In genomic region chr22:18059473-18059872, GRCh38 we compare ENCODE assay signal across 25 cellular contexts.
"Had no signal": no experiment of that assay in that cellular context is flagged by ENCODE, and none has a peak within 500 bp of the region (broad histone marks: within the 10 kb centered on the region; RNA-seq: fewer than 3 reads in every experiment).

No MANE protein-coding gene starts in this region.

- DNase-seq: activated B cell treated with CpG ODN at 0.5 μM for 24 hours; activated CD4-positive, alpha-beta memory T cell treated with anti-CD3 and anti-CD28 coated beads, Interleukin-2, amount 10 ng/mL, durations not matched to agents 7 days and 5 days; activated CD4-positive, alpha-beta T cell treated with anti-CD3 and anti-CD28 coated beads for 4 hours; activated effector memory CD4-positive, alpha-beta T cell treated with Interleukin-2 at 50 U/mL for 16 hours; activated naive CD4-positive, alpha-beta T cell treated with anti-CD3 and anti-CD28 coated beads for 36 hours; activated naive CD8-positive, alpha-beta T cell treated with anti-CD3 and anti-CD28 coated beads, Interleukin-2, amount 10 ng/mL, durations not matched to agents 7 days and 5 days; activated T-cell treated with anti-CD3 and anti-CD28 coated beads, Interleukin-2, amount 50 U/mL, for 72 hours; amniotic stem cell; cerebellar nuclear complex; cortex of kidney; heart left ventricle; islet precursor cell; left cardiac atrium; mesendoderm; mucosa of descending colon; occipital lobe; stimulated activated CD4-positive, alpha-beta T cell treated with anti-CD3 and anti-CD28 coated beads, Interleukin-15, amount 100 ng/mL, for 24 hours; stimulated activated naive B cell treated with anti-CD40 and anti-IgM and Interleukin-4, amounts not matched to agents 10 μg/mL and 1 μg/mL and 100 μg/mL, for 72 hours; T-helper 17 cell; testis; trophoblast cell had no signal

- H3K9me3 ChIP-seq: heart left ventricle, mucosa of descending colon, testis had no signal

- H3K27me3 ChIP-seq: heart left ventricle, testis had no signal

- H3K4me3 Mint-ChIP-seq: activated B cell treated with CpG ODN at 0.5 μM for 24 hours; activated CD4-positive, alpha-beta memory T cell treated with anti-CD3 and anti-CD28 coated beads, Interleukin-2, amount 10 ng/mL, durations not matched to agents 7 days and 5 days; activated naive CD4-positive, alpha-beta T cell treated with anti-CD3 and anti-CD28 coated beads for 36 hours; activated naive CD8-positive, alpha-beta T cell treated with anti-CD3 and anti-CD28 coated beads, Interleukin-2, amount 10 ng/mL, durations not matched to agents 7 days and 5 days; activated T-cell treated with anti-CD3 and anti-CD28 coated beads, Interleukin-2, amount 50 U/mL, for 72 hours; stimulated activated naive B cell treated with anti-CD40 and anti-IgM and Interleukin-4, amounts not matched to agents 10 μg/mL and 1 μg/mL and 100 μg/mL, for 72 hours; T-helper 17 cell had no signal

- H3K4me2 ChIP-seq: smooth muscle cell had no signal

- ATAC-seq: mucosa of descending colon; sciatic nerve; stimulated activated naive B cell treated with anti-CD40 and anti-IgM and Interleukin-4, amounts not matched to agents 10 μg/mL and 1 μg/mL and 100 μg/mL, for 72 hours; T-helper 17 cell had no signal

- H3K27ac ChIP-seq: epithelial cell of prostate, testis had no signal

- H3K27me3 Mint-ChIP-seq: activated B cell treated with CpG ODN at 0.5 μM for 24 hours; stimulated activated naive B cell treated with anti-CD40 and anti-IgM and Interleukin-4, amounts not matched to agents 10 μg/mL and 1 μg/mL and 100 μg/mL, for 72 hours had no signal

- H3K27ac Mint-ChIP-seq: activated CD4-positive, alpha-beta memory T cell treated with anti-CD3 and anti-CD28 coated beads, Interleukin-2, amount 10 ng/mL, durations not matched to agents 7 days and 5 days; activated naive CD4-positive, alpha-beta T cell treated with anti-CD3 and anti-CD28 coated beads for 36 hours; activated naive CD8-positive, alpha-beta T cell treated with anti-CD3 and anti-CD28 coated beads, Interleukin-2, amount 10 ng/mL, durations not matched to agents 7 days and 5 days; activated T-cell treated with anti-CD3 and anti-CD28 coated beads, Interleukin-2, amount 50 U/mL, for 72 hours; T-helper 17 cell had no signal

- H3K36me3 ChIP-seq: heart left ventricle had no signal

- H3K36me3 Mint-ChIP-seq: activated naive CD8-positive, alpha-beta T cell treated with anti-CD3 and anti-CD28 coated beads, Interleukin-2, amount 10 ng/mL, durations not matched to agents 7 days and 5 days; stimulated activated naive B cell treated with anti-CD40 and anti-IgM and Interleukin-4, amounts not matched to agents 10 μg/mL and 1 μg/mL and 100 μg/mL, for 72 hours had no signal

- H3K4me3 ChIP-seq: heart left ventricle, mucosa of descending colon, smooth muscle cell, testis had no signal

- FAIRE-seq: bronchial epithelial cell had no signal

- H3K9me3 Mint-ChIP-seq: activated B cell treated with CpG ODN at 0.5 μM for 24 hours; activated CD4-positive, alpha-beta memory T cell treated with anti-CD3 and anti-CD28 coated beads, Interleukin-2, amount 10 ng/mL, durations not matched to agents 7 days and 5 days; activated naive CD4-positive, alpha-beta T cell treated with anti-CD3 and anti-CD28 coated beads for 36 hours; activated naive CD8-positive, alpha-beta T cell treated with anti-CD3 and anti-CD28 coated beads, Interleukin-2, amount 10 ng/mL, durations not matched to agents 7 days and 5 days; activated T-cell treated with anti-CD3 and anti-CD28 coated beads, Interleukin-2, amount 50 U/mL, for 72 hours; stimulated activated naive B cell treated with anti-CD40 and anti-IgM and Interleukin-4, amounts not matched to agents 10 μg/mL and 1 μg/mL and 100 μg/mL, for 72 hours had no signal
